ENCODE assay signal across 15 cellular contexts in the genomic region with DNA sequence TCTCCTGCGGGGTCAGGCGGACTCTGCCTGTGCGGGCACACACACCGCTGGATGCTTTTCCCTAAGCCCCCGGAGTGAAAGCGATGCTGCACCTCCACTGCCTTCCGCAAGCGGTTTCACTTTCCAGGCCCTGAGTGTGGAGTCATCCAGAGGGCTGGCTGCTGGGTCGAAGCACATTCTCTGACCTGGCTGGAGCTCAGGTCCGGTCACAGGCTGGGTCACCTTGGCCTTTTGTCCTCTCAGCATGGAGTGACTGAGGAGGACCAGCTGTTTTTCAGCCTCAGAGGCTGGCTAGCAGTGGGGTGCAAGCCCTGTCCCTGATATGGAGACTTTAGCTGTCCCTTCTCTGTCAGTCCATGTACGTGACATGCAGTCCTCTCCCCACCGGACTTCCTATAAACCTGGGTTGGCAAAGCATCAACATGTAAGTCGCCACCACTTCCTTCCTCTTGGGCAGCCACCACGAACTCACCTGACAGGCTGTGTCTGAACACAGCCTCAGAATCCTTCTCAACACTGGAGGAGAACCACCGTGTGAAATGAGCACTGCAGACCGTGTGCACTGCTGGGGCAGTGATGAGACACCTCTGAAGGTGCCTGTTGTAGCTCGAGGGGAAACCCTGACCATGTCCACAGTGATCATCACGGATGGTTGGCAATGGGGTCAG. TPM values are rescaled to one million over a fixed set of nuclear protein-coding genes. Genes with fewer than 3 reads are reported as not detected.
DNase-seq lines count a peak whose midpoint lies in the region; ATAC-seq, FAIRE-seq and TF ChIP-seq lines count a peak whose summit lies in the region.
"Had no signal": no experiment of that assay in that cellular context is flagged by ENCODE, and none has a peak within 500 bp of the region (broad histone marks: within the 10 kb centered on the region; RNA-seq: fewer than 3 reads in every experiment).

No MANE protein-coding gene starts in this region.

- H3K4me2 ChIP-seq in HepG2 (ENCODE audit: low read depth, low read length) = peak overlapping the region; percentile 28

- no peak for FAIRE-seq in HepG2 (lab: Jason Lieb, UNC)

- 53% methylated on average over 10 of the region's 18 CpGs for WGBS in HepG2 (ENCODE audit: low lambda C conversion rate)
- 67 to 73% methylated on average over 8 to 18 of the region's 18 CpGs for WGBS in testis, 2 donors

- POLR2A ChIA-PET in HepG2 (lab: Yijun Ruan, JAX) = no interaction called here

- no peak overlapping the region for H3K27ac Mint-ChIP-seq in activated naive CD8-positive, alpha-beta T cell
- no peak overlapping the region for H3K27ac Mint-ChIP-seq in activated naive CD8-positive, alpha-beta T cell treated with anti-CD3 and anti-CD28 coated beads, Interleukin-2, amount 50 U/mL, for 24 hours

- no TSS peak for BruUV-seq in HepG2 (replicated peaks; lab: Mats Ljungman, UMichigan)

- H3K79me2 ChIP-seq in HepG2 (ENCODE audit: insufficient read depth, low read length) = no peaks in the 10 kb centered on the region

- DNase-seq in activated naive CD8-positive, alpha-beta T cell treated with anti-CD3 and anti-CD28 coated beads, Interleukin-2, amount 50 U/mL, for 24 hours = no peak
- DNase-seq in HepG2 (ENCODE audit: low spot score) (no peak), testis (peak; percentile 73), cortex of kidney (lab: John Stamatoyannopoulos, UW) (no peak)
- DNase-seq in stimulated activated naive CD4-positive, alpha-beta T cell treated with Interleukin-2 at 50 U/mL for 16 hours (lab: John Stamatoyannopoulos, UW) = no peak
- DNase-seq: DMS53, HCEC 1CT, hippocampal formation, left colon, NCI-H1048 had no signal

- H3K27ac ChIP-seq in VCaP (peak overlapping the region; percentile 32; the same call in 1 of the 2 replicates), HepG2 (ENCODE audit: extremely low read length, insufficient read depth, low read length) (no peak overlapping the region), testis (peak overlapping the region in 1 of 2 donors; percentile 2)
- H3K27ac ChIP-seq: SJSA1 had no signal

- peaks cover 14% of the 10 kb centered on the region for H3K4me1 Mint-ChIP-seq in activated naive CD8-positive, alpha-beta T cell (ENCODE audit: low read depth)
- peaks cover 14% of the 10 kb centered on the region for H3K4me1 Mint-ChIP-seq in activated naive CD8-positive, alpha-beta T cell treated with anti-CD3 and anti-CD28 coated beads, Interleukin-2, amount 50 U/mL, for 24 hours

- no peaks in the 10 kb centered on the region for H3K36me3 ChIP-seq in HepG2 (replicated peaks in 1 of 2; ENCODE audit: control insufficient read depth in 1 of 2, insufficient read depth in 2 of 2, low read length in 2 of 2)
- no peaks in the 10 kb centered on the region for H3K36me3 ChIP-seq in testis (ENCODE audit: low read depth, missing control alignments)
- H3K36me3 ChIP-seq: SJSA1 had no signal

- H3K4me3 ChIP-seq in HepG2 (replicated peaks in 1 of 3; ENCODE audit: insufficient read depth in 1 of 3, low read depth in 2 of 3, low read length in 3 of 3) (peak overlapping the region in 1 of 3 experiments; percentile 4; a peak in 1 of 6 replicates), testis (no peak overlapping the region)
- H3K4me3 ChIP-seq: SJSA1 had no signal

- CTCF ChIA-PET in HepG2 (lab: Yijun Ruan, JAX; ENCODE audit: low intra/inter-chr PET ratio, low total read pairs) = no interaction called here

- H3K27me3 Mint-ChIP-seq in activated naive CD8-positive, alpha-beta T cell = peaks cover under 1% of the 10 kb centered on the region
- peaks cover 7% of the 10 kb centered on the region for H3K27me3 Mint-ChIP-seq in activated naive CD8-positive, alpha-beta T cell treated with anti-CD3 and anti-CD28 coated beads, Interleukin-2, amount 50 U/mL, for 24 hours

- ATAC-seq in activated naive CD8-positive, alpha-beta T cell treated with anti-CD3 and anti-CD28 coated beads, Interleukin-2, amount 50 U/mL, for 24 hours = no peak
- ATAC-seq in HepG2 = peak; percentile 91
- ATAC-seq in HG03159 (IDR thresholded peaks at IDR 0.05; ENCODE audit: unreplicated experiment) = no peak
- ATAC-seq: left colon had no signal

- TF ChIP-seq CTCF in VCaP (conservative IDR thresholded peaks at IDR 0.05) (no peak), HepG2 (CRISPR knock-in tag; IDR thresholded peaks at IDR 0.05) (no peak), testis (IDR thresholded peaks at IDR 0.05) (no peak)

- peak overlapping the region; percentile 27 for H3K4me3 Mint-ChIP-seq in activated naive CD8-positive, alpha-beta T cell
- no peak overlapping the region for H3K4me3 Mint-ChIP-seq in activated naive CD8-positive, alpha-beta T cell treated with anti-CD3 and anti-CD28 coated beads, Interleukin-2, amount 50 U/mL, for 24 hours

- H3K4me1 ChIP-seq in HepG2 (ENCODE audit: insufficient read depth, low read length) (peaks cover 23% of the 10 kb centered on the region; the same call in 1 of the 2 replicates), testis (peaks cover 30% of the 10 kb centered on the region)
- H3K4me1 ChIP-seq: SJSA1 had no signal

- TF ChIP-seq RAD21 in HepG2 (CRISPR knock-in tag; IDR thresholded peaks at IDR 0.05) = no peak

- no peak for TF ChIP-seq EP300 in HepG2 (IDR thresholded peaks at IDR 0.05; ENCODE audit: low read depth in 2 of 2, low read length in 2 of 2)
- TF ChIP-seq EP300 in HepG2 (CRISPR knock-in tag; IDR thresholded peaks at IDR 0.05; ENCODE audit: borderline replicate concordance) = no peak

- TF ChIP-seq POLR2A in HepG2 (IDR thresholded peaks at IDR 0.05; ENCODE audit: insufficient read depth in 1 of 2, low read depth in 2 of 2, low read length in 2 of 2) = no peak
- no peak for TF ChIP-seq POLR2A in testis (IDR thresholded peaks at IDR 0.05)

- H3K9ac ChIP-seq in HepG2 (ENCODE audit: insufficient read depth, low read depth, low read length) = no peak overlapping the region

- intact Hi-C loops in HepG2 (cut with micrococcal nuclease; ENCODE audit: unreplicated experiment) = no loop called here
- intact Hi-C loops in testis (cut with DNase I; ENCODE audit: low total_unique reads) = no loop called here

- H4K20me1 ChIP-seq in HepG2 (ENCODE audit: insufficient read depth, low read length) = no peaks in the 10 kb centered on the region

- H3K9me3 ChIP-seq in HepG2 (ENCODE audit: low read length) (no peaks in the 10 kb centered on the region), testis (no peaks in the 10 kb centered on the region)
- H3K9me3 ChIP-seq: SJSA1 had no signal

- no peak overlapping the region for H2AFZ ChIP-seq in HepG2 (ENCODE audit: low read length)

- no peaks in the 10 kb centered on the region for H3K9me3 Mint-ChIP-seq in activated naive CD8-positive, alpha-beta T cell (ENCODE audit: low read depth)
- no peaks in the 10 kb centered on the region for H3K9me3 Mint-ChIP-seq in activated naive CD8-positive, alpha-beta T cell treated with anti-CD3 and anti-CD28 coated beads, Interleukin-2, amount 50 U/mL, for 24 hours

- in situ Hi-C loops in HepG2 (cut with HindIII; ENCODE audit: extremely low pct_ligation_motif_present, low pct_unique_long_range_greater_than_20kb) = no loop called here

- H3K27me3 ChIP-seq in HepG2 (ENCODE audit: control insufficient read depth in 1 of 2, insufficient read depth in 2 of 2, low read length in 2 of 2) (peaks cover 5 to 29% of the 10 kb centered on the region in 2 experiments; a peak in 3 of 5 replicates), testis (no peaks in the 10 kb centered on the region)
- H3K27me3 ChIP-seq: SJSA1 had no signal

- H3K36me3 Mint-ChIP-seq in activated naive CD8-positive, alpha-beta T cell = peaks cover 2% of the 10 kb centered on the region
- H3K36me3 Mint-ChIP-seq in activated naive CD8-positive, alpha-beta T cell treated with anti-CD3 and anti-CD28 coated beads, Interleukin-2, amount 50 U/mL, for 24 hours (ENCODE audit: low read depth) = no peaks in the 10 kb centered on the region

TF ChIP-seq in HepG2, 621 proteins besides CTCF, POLR2A, EP300 and RAD21 (continues in another document):
- no peak for TF ChIP-seq MAFK (conservative IDR thresholded peaks at IDR 0.05 in 1 of 2, IDR thresholded peaks at IDR 0.05 in 1 of 2; ENCODE audit: low read length in 2 of 2)
- TF ChIP-seq ZNF337 (CRISPR knock-in tag; IDR thresholded peaks at IDR 0.05; ENCODE audit: borderline replicate concordance, low read depth) = no peak
- no peak for TF ChIP-seq ZNF260 (CRISPR knock-in tag; IDR thresholded peaks at IDR 0.05; ENCODE audit: borderline replicate concordance, low read depth)
- peak; percentile 71; the same call in 1 of the 2 replicates for TF ChIP-seq ESRRA (CRISPR knock-in tag; IDR thresholded peaks at IDR 0.05; ENCODE audit: low read depth)

RNA-seq across cellular contexts. Expression of a gene that starts 51.3 kb away (rescaled TPM):
- total RNA-seq in HepG2 (2016; rRNA removed; fragmentation: Illumina TruSeq; extraction: Trizol) = not detected in 2 replicates
- total RNA-seq in HepG2 (2016; cell fraction: cytosol; rRNA removed; fragmentation: Illumina TruSeq; extraction: Trizol; ENCODE audit: low read depth) = not detected in 2 replicates
- not detected in 2 replicates for total RNA-seq in HepG2 (2016; cell fraction: insoluble cytoplasmic fraction; rRNA removed; fragmentation: Illumina TruSeq; extraction: Trizol)
- total RNA-seq in HepG2 (2016; cell fraction: membrane; rRNA removed; fragmentation: Illumina TruSeq; extraction: Trizol) = not detected in 2 replicates
- not detected in 2 replicates for total RNA-seq in HepG2 (2016; cell fraction: nucleus; rRNA removed; fragmentation: Illumina TruSeq; extraction: Trizol)
- polyA plus RNA-seq in HepG2 (2011; rRNA removed) = not detected in 2 replicates
- not detected in 2 replicates for polyA plus RNA-seq in HepG2 (2011; cell fraction: cytosol; rRNA removed)
- not detected in 2 replicates for polyA plus RNA-seq in HepG2 (2011; cell fraction: nucleus; rRNA removed)
- not detected in 2 replicates for polyA plus RNA-seq in HepG2 (2012)
- not detected in 2 replicates for polyA plus RNA-seq in HepG2 (2016; cell fraction: cytosol; fragmentation: Illumina TruSeq; extraction: Trizol; ENCODE audit: low read depth)
- polyA plus RNA-seq in HepG2 (2016; cell fraction: insoluble cytoplasmic fraction; fragmentation: Illumina TruSeq; extraction: Trizol; ENCODE audit: low read depth) = not detected in 2 replicates
- not detected in 2 replicates for polyA plus RNA-seq in HepG2 (2016; cell fraction: membrane; fragmentation: Illumina TruSeq; extraction: Trizol; ENCODE audit: low read depth)
- not detected in 2 replicates for polyA plus RNA-seq in HepG2 (2016; cell fraction: nucleus; fragmentation: Illumina TruSeq; extraction: Trizol; ENCODE audit: insufficient read depth, low read depth)
- polyA minus RNA-seq in HepG2 (2011; rRNA and poly(A)+ RNA removed; ENCODE audit: low replicate concordance) = not detected in 2 replicates
- polyA minus RNA-seq in HepG2 (2011; cell fraction: cytosol; rRNA and poly(A)+ RNA removed) = not detected in 2 replicates
- polyA minus RNA-seq in HepG2 (2011; cell fraction: nucleus; rRNA and poly(A)+ RNA removed) = not detected in 2 replicates
- 10 to 100 TPM; 66.1 to 72.8 TPM for total RNA-seq in testis
- 29.1 TPM for polyA plus RNA-seq in testis (ENCODE audit: insufficient read depth, low read depth, low replicate concordance)
- total RNA-seq: epithelial cell of proximal tubule, SJSA1 had no signal

Comparison
In these comparisons a context has a peak if more than half of its experiments do, and no peak if none do; other contexts are left out.
1. RNA of a gene that starts 51.3 kb away (total RNA-seq): 66.1 to 72.8 TPM in testis; not detected in HepG2; every median in the first group is over 10 times any median in the second.